Comparison of ENCODE assay signal across 17 cellular contexts in the genomic region with DNA sequence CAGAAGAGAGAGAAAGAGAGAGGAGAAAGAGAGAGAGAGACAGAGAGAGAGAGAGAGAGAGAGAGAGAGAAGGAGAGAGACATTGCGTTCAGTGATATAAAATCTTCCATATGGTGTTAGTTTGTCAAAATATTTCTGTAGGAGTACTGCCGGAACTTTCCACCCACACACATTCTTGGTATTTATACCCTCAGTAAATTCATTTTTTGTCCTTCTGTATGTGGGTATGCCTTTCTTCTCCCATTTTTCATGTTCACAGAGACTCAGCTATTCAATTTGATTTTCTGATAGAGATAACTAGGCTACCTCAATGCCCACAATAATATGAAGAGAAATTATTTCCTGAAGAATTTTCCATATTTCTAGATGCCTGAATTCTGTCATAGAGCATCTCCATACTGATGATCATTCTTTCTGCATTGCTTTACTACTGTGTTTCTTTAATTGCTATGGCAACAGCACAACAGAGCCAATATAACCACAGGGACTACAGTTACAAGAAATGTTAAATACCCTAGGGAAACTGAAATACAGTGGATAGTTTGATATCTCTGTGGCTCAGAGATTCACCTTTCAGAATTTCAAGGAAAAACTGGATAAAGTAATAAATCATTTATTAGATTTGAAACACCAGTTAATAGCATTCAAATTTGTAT.
DNase-seq lines count a peak whose midpoint lies in the region; ATAC-seq and TF ChIP-seq lines count a peak whose summit lies in the region.
"Had no signal": no experiment of that assay in that cellular context is flagged by ENCODE, and none has a peak within 500 bp of the region (broad histone marks: within the 10 kb centered on the region; RNA-seq: fewer than 3 reads in every experiment).

No MANE protein-coding gene starts in this region.

- peak overlapping the region; percentile 11 for H3K4me2 ChIP-seq in Karpas-422 (ENCODE audit: low read depth, low read length, poor library complexity, severe bottlenecking)
- H3K4me2 ChIP-seq in mesendoderm (ENCODE audit: low read length): no peak overlapping the region

- no peaks in the 10 kb centered on the region for H3K79me1 ChIP-seq in mesendoderm (ENCODE audit: low read length)

- H3K27me3 ChIP-seq in Karpas-422 (ENCODE audit: low read length) (no peaks in the 10 kb centered on the region), mesendoderm (ENCODE audit: insufficient read depth, low read length, poor library complexity) (no peaks in the 10 kb centered on the region)
- H3K27me3 ChIP-seq: thyroid gland had no signal

- no peak overlapping the region for H3K18ac ChIP-seq in mesendoderm (ENCODE audit: low read length)

- H2BK5ac ChIP-seq in mesendoderm (ENCODE audit: low read length): no peak overlapping the region

- no peaks in the 10 kb centered on the region for H3K36me3 ChIP-seq in Karpas-422 (ENCODE audit: insufficient read depth, low read length)
- H3K36me3 ChIP-seq in mesendoderm (ENCODE audit: control insufficient read depth, insufficient read depth, low read length): no peaks in the 10 kb centered on the region
- H3K36me3 ChIP-seq: thyroid gland had no signal

- no peak overlapping the region for H3K4ac ChIP-seq in mesendoderm (ENCODE audit: low read depth, low read length)

- H2AFZ ChIP-seq in Karpas-422 (ENCODE audit: low read length): peak overlapping the region; percentile 49

- POLR2A ChIA-PET in AG04449 (lab: Yijun Ruan, JAX): no interaction called here

- H3K27ac ChIP-seq in Karpas-422 (ENCODE audit: low read length) (no peak overlapping the region), mesendoderm (ENCODE audit: low read depth, low read length) (no peak overlapping the region)
- H3K27ac ChIP-seq: thyroid gland had no signal

- no peak overlapping the region for H3K23ac ChIP-seq in mesendoderm (ENCODE audit: low read length)

- peak overlapping the region; percentile 62 for H3K27ac Mint-ChIP-seq in endothelial cell (ENCODE audit: unreplicated experiment)

- H3K9me2 ChIP-seq in Karpas-422 (replicated peaks; ENCODE audit: insufficient read depth, low read length): no peaks in the 10 kb centered on the region

- no peaks in the 10 kb centered on the region for H3K79me2 ChIP-seq in Karpas-422 (ENCODE audit: low read length)
- no peaks in the 10 kb centered on the region for H3K79me2 ChIP-seq in mesendoderm (ENCODE audit: control insufficient read depth, insufficient read depth, low read length)

- no peak overlapping the region for H2BK120ac ChIP-seq in mesendoderm (ENCODE audit: low read depth, low read length)

- TF ChIP-seq CTCF in AG04449 (IDR thresholded peaks at IDR 0.05; ENCODE audit: insufficient read depth, low read length, missing control alignments) (no peak), endothelial cell (IDR thresholded peaks at IDR 0.05; ENCODE audit: unreplicated experiment) (no peak)

- H3K4me3 ChIP-seq in AG04449 (ENCODE audit: low read depth, low read length) (no peak overlapping the region), Karpas-422 (ENCODE audit: low read length) (no peak overlapping the region), mesendoderm (ENCODE audit: low read length) (no peak overlapping the region)
- H3K4me3 ChIP-seq: thyroid gland had no signal

- CTCF ChIA-PET in AG04449 (lab: Yijun Ruan, JAX): no interaction called here

- no peak overlapping the region for H3K4me3 Mint-ChIP-seq in endothelial cell (ENCODE audit: unreplicated experiment)
- H3K4me3 Mint-ChIP-seq: central memory CD8-positive, alpha-beta T cell had no signal

- H3K9ac ChIP-seq in Karpas-422 (ENCODE audit: low read length): no peak overlapping the region
- H3K9ac ChIP-seq in mesendoderm (ENCODE audit: low read length): no peak overlapping the region

- peaks cover 12% of the 10 kb centered on the region for H3K4me1 ChIP-seq in Karpas-422 (ENCODE audit: low read length)
- no peaks in the 10 kb centered on the region for H3K4me1 ChIP-seq in mesendoderm (ENCODE audit: control insufficient read depth, low read depth, low read length)
- H3K4me1 ChIP-seq: thyroid gland had no signal

- H3K56ac ChIP-seq in mesendoderm (ENCODE audit: low read length): no peak overlapping the region

- no peak for ATAC-seq in HG03342 (IDR thresholded peaks at IDR 0.05; ENCODE audit: unreplicated experiment)
- ATAC-seq: left cardiac atrium had no signal

- no CpG with 5 or more reads among the region's 2 CpGs for WGBS in mesendoderm (ENCODE audit: extremely low coverage, insufficient coverage, low lambda C conversion rate)

- H4K5ac ChIP-seq in mesendoderm (ENCODE audit: low read length): no peak overlapping the region

- no peak overlapping the region for H2AK5ac ChIP-seq in mesendoderm (ENCODE audit: low read length)

- no peaks in the 10 kb centered on the region for H4K20me1 ChIP-seq in Karpas-422 (ENCODE audit: insufficient read depth, low read depth, low read length)

- H3K4me1 Mint-ChIP-seq in endothelial cell (ENCODE audit: unreplicated experiment): no peaks in the 10 kb centered on the region
- H3K4me1 Mint-ChIP-seq: central memory CD8-positive, alpha-beta T cell had no signal

- H3K9me3 Mint-ChIP-seq in endothelial cell (ENCODE audit: unreplicated experiment): no peaks in the 10 kb centered on the region

- no peaks in the 10 kb centered on the region for H3K27me3 Mint-ChIP-seq in endothelial cell (ENCODE audit: unreplicated experiment)
- H3K27me3 Mint-ChIP-seq: central memory CD8-positive, alpha-beta T cell had no signal

- H3K36me3 Mint-ChIP-seq in endothelial cell (ENCODE audit: low read depth, unreplicated experiment): peaks cover 4% of the 10 kb centered on the region

- H4K8ac ChIP-seq in mesendoderm (ENCODE audit: low read depth, low read length): no peak overlapping the region

- H3K9me3 ChIP-seq in Karpas-422 (ENCODE audit: low read length): peaks cover 13% of the 10 kb centered on the region; the same call in 1 of the 2 replicates
- H3K9me3 ChIP-seq: thyroid gland had no signal

- peak; percentile 14 for DNase-seq in AG04449 (ENCODE audit: low read depth, low spot score)
- DNase-seq in Karpas-422: peak; percentile 57
- no peak for DNase-seq in endothelial cell (ENCODE audit: low spot score)
- DNase-seq in mesendoderm: peak; percentile 37
- DNase-seq in activated gamma-delta T cell (lab: John Stamatoyannopoulos, UW): no peak
- no peak for DNase-seq in activated CD8-positive, alpha-beta memory T cell treated with anti-CD3 and anti-CD28 coated beads, Interleukin-2, amount 50 U/mL, for 48 hours
- no peak for DNase-seq in UCSD-AML1 (lab: John Stamatoyannopoulos, UW; ENCODE audit: unreplicated experiment)
- DNase-seq: ACHN; activated CD4-positive, CD25-positive, alpha-beta regulatory T cell treated with anti-CD3 and anti-CD28 coated beads, Interleukin-2, amount 50 U/mL, for 72 hours; activated naive CD4-positive, alpha-beta T cell treated with anti-CD3 and anti-CD28 coated beads, Interleukin-2, amount 50 U/mL, for 16 hours; left cardiac atrium; NCI-H1930; retina; T-helper 1 cell; thyroid gland had no signal

- H2BK15ac ChIP-seq in mesendoderm (replicated peaks; ENCODE audit: low read depth): no peak overlapping the region

Comparison
In these comparisons a context has a peak if more than half of its experiments do, and no peak if none do; other contexts are left out.
1. DNase-seq: peak in AG04449 (single experiment), Karpas-422 (single experiment) and mesendoderm (single experiment); none in endothelial cell (single experiment), activated gamma-delta T cell (single experiment), activated CD8-positive, alpha-beta memory T cell treated with anti-CD3 and anti-CD28 coated beads, Interleukin-2, amount 50 U/mL, for 48 hours (single experiment) and UCSD-AML1 (single experiment).